In the genomic region with DNA sequence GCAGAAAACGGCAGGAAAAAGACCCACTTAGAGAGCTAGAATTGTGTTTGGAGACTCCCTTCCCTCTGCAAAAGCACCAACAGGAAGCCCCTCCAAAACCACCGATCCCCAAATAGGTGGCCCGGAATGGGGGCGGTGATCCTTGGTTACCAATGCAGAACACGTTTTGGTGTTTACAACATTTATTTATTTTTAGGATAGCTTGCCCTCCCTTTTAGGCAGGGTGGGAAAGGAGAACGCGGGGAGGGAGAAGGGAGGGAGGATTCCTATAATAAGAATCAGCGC, we compare ENCODE assay signal across 8 cellular contexts. TPM values are rescaled to one million over a fixed set of nuclear protein-coding genes. Genes with fewer than 3 reads are reported as not detected.
DNase-seq lines count a peak whose midpoint lies in the region; ATAC-seq and TF ChIP-seq lines count a peak whose summit lies in the region.

No MANE protein-coding gene starts in this region.

- CTCF ChIA-PET in Calu3 (lab: Charles Lee), result interaction anchor here (0.6 to 1.4 kb wide), 2 partner anchors 230 to 590 kb away, joined by 4 to 5 read pairs; no protein-coding TSS in a partner anchor

- H3K4me3 Mint-ChIP-seq in Calu3 (ENCODE audit: low read depth, unreplicated experiment), result peak overlapping the region; percentile 90

- no peak for ATAC-seq in RWPE2 (ENCODE audit: low read depth)
- no peak for ATAC-seq in HG03469 (IDR thresholded peaks at IDR 0.05; ENCODE audit: unreplicated experiment)
- ATAC-seq in HG02885 (IDR thresholded peaks at IDR 0.05; ENCODE audit: poor library complexity, unreplicated experiment), result no peak
- no peak for ATAC-seq in HG03342 (IDR thresholded peaks at IDR 0.05; ENCODE audit: unreplicated experiment)
- no peak for ATAC-seq in right lobe of liver

- BruUV-seq in Calu3 (replicated peaks; lab: Mats Ljungman, UMichigan), result no TSS peak

- WGBS in right lobe of liver (ENCODE audit: insufficient coverage, low coverage, low lambda C conversion rate, missing lambda C conversion rate), result 0% methylated on average over 7 of the region's 8 CpGs

- no peak overlapping the region for H3K27ac Mint-ChIP-seq in Calu3 (ENCODE audit: unreplicated experiment)

- H3K36me3 Mint-ChIP-seq in Calu3 (ENCODE audit: insufficient read depth, unreplicated experiment), result peaks cover 17% of the 10 kb centered on the region

- H3K36me3 ChIP-seq in RWPE2 (ENCODE audit: low read depth) (no peaks in the 10 kb centered on the region), right lobe of liver (no peaks in the 10 kb centered on the region)

- no peaks in the 10 kb centered on the region for H3K9me3 Mint-ChIP-seq in Calu3 (ENCODE audit: low read depth, unreplicated experiment)

- DNase-seq in Calu3, result no peak
- DNase-seq in RWPE2 (ENCODE audit: low spot score), result no peak
- DNase-seq in fibroblast of the aortic adventitia (ENCODE audit: low read depth), result no peak
- DNase-seq in retinal pigment epithelial cell (ENCODE audit: low read depth), result no peak
- DNase-seq in right lobe of liver, result no peak

- no peak overlapping the region for H3K27ac ChIP-seq in RWPE2 (ENCODE audit: poor library complexity, severe bottlenecking)
- no peak overlapping the region for H3K27ac ChIP-seq in right lobe of liver

- H3K4me1 ChIP-seq in RWPE2 (ENCODE audit: insufficient read depth, poor library complexity, severe bottlenecking), result no peaks in the 10 kb centered on the region
- H3K4me1 ChIP-seq in right lobe of liver, result peaks cover 0 to 25% (median 0%) of the 10 kb centered on the region in 4 donors

- no peaks in the 10 kb centered on the region for H3K4me1 Mint-ChIP-seq in Calu3 (ENCODE audit: low read depth, unreplicated experiment)

- H3K4me3 ChIP-seq in RWPE2 (ENCODE audit: severe bottlenecking), result peak overlapping the region; percentile 21
- H3K4me3 ChIP-seq in fibroblast of the aortic adventitia (ENCODE audit: low read depth, low read length), result peak overlapping the region; percentile 42
- H3K4me3 ChIP-seq in retinal pigment epithelial cell (ENCODE audit: low read length), result peak overlapping the region; percentile 40
- peak overlapping the region in 1 of 3 donors; percentile 37 for H3K4me3 ChIP-seq in right lobe of liver

- TF ChIP-seq CTCF in Calu3 (IDR thresholded peaks at IDR 0.05; ENCODE audit: unreplicated experiment), result no peak
- no peak for TF ChIP-seq CTCF in RWPE2 (IDR thresholded peaks at IDR 0.05; ENCODE audit: poor library complexity, severe bottlenecking)
- TF ChIP-seq CTCF in fibroblast of the aortic adventitia (IDR thresholded peaks at IDR 0.05; ENCODE audit: insufficient read depth, low read length), result no peak
- TF ChIP-seq CTCF in retinal pigment epithelial cell (conservative IDR thresholded peaks at IDR 0.05; ENCODE audit: low read depth, low read length), result no peak
- no peak for TF ChIP-seq CTCF in right lobe of liver (IDR thresholded peaks at IDR 0.05)

- no peak for TF ChIP-seq POLR2A in right lobe of liver (IDR thresholded peaks at IDR 0.05)

- H3K27me3 ChIP-seq in RWPE2 (ENCODE audit: insufficient read depth, poor library complexity, severe bottlenecking) (peaks cover 60% of the 10 kb centered on the region), right lobe of liver (peaks cover 4 to 6% of the 10 kb centered on the region in 2 donors)

- intact Hi-C loops in Calu3 (cut with micrococcal nuclease; ENCODE audit: unreplicated experiment) (loop anchor here (5.0 kb wide), 1 partner anchor 272 kb away; no protein-coding TSS in a partner anchor), right lobe of liver (cut with DNase I) (no loop called here)

- no peaks in the 10 kb centered on the region for H3K27me3 Mint-ChIP-seq in Calu3 (ENCODE audit: unreplicated experiment)

- no peaks in the 10 kb centered on the region for H3K9me3 ChIP-seq in RWPE2 (ENCODE audit: severe bottlenecking)
- no peaks in the 10 kb centered on the region for H3K9me3 ChIP-seq in right lobe of liver

RNA-seq across cellular contexts. Expression of a gene that starts 0.6 kb away (rescaled TPM):
- 1.5 and 2.1 TPM in 2 replicates for total RNA-seq in Calu3 (2022)
- total RNA-seq in fibroblast of the aortic adventitia (ENCODE audit: low replicate concordance), result 3.3 and 9.7 TPM in 2 replicates
- under 1 TPM; 0.18 to 0.49 (median 0.30) TPM for total RNA-seq in right lobe of liver
